ENCODE assay signal across 32 cellular contexts in the genomic region with DNA sequence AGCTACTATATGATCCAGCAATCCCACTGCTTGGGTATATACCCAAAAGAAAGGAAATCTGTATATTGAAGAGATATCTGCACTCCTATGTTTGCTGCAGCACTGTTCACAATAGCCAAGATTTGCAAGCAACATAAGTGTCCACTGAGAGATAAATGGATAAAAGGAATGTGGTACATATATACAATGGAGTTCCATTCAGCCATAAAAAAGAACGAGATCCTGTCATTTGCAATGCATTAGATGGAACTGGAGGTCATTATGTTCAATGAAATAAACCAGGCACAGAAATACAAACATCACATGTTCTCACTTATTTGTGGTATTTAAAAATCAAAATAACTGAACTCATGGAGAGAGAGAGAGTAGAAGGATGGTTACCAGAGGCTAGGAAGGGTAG.
"Had no signal": no experiment of that assay in that cellular context is flagged by ENCODE, and none has a peak within 500 bp of the region (broad histone marks: within the 10 kb centered on the region; RNA-seq: fewer than 3 reads in every experiment).

No MANE protein-coding gene starts in this region.

- H3K9me3 ChIP-seq: adrenal gland, body of pancreas, breast epithelium had no signal

- H3K27me3 ChIP-seq: adrenal gland, ascending aorta, body of pancreas, brain microvascular endothelial cell, breast epithelium, cardiac muscle cell had no signal

- H3K36me3 ChIP-seq: adrenal gland, ascending aorta, brain microvascular endothelial cell, breast epithelium, cardiac muscle cell had no signal

- H3K27ac ChIP-seq: adrenal gland, ascending aorta, body of pancreas, brain microvascular endothelial cell, breast epithelium, cardiac muscle cell had no signal

- H3K4me1 ChIP-seq: adrenal gland, ascending aorta, body of pancreas, breast epithelium had no signal

- ATAC-seq: activated naive CD4-positive, alpha-beta T cell treated with anti-CD3 and anti-CD28 coated beads, Interleukin-2, amount 50 U/mL, for 72 hours; activated naive CD8-positive, alpha-beta T cell treated with anti-CD3 and anti-CD28 coated beads, Interleukin-2, amount 50 U/mL, for 24 hours; activated T-cell treated with anti-CD3 and anti-CD28 coated beads, Interleukin-2, amount 50 U/mL, for 4 hours; activated T-cell treated with anti-CD3 and anti-CD28 coated beads, Interleukin-2, amount 50 U/mL, for 72 hours; activated T-helper 17 cell treated with anti-CD3 and anti-CD28 coated beads, Interleukin-2, amount 50 U/mL, for 72 hours; body of pancreas had no signal

- H3K4me3 ChIP-seq: adrenal gland, ascending aorta, body of pancreas, breast epithelium, cardiac muscle cell had no signal

- DNase-seq: activated effector memory CD4-positive, alpha-beta T cell treated with anti-CD3 and anti-CD28 coated beads, Interleukin-2, amount 50 U/mL, for 16 hours; activated effector memory CD4-positive, alpha-beta T cell treated with Interleukin-2 at 50 U/mL for 16 hours; activated gamma-delta T cell; activated gamma-delta T cell treated with Interleukin-2 at 50 U/mL for 16 hours; activated naive CD4-positive, alpha-beta T cell; activated naive CD4-positive, alpha-beta T cell treated with anti-CD3 and anti-CD28 coated beads for 36 hours; activated naive CD4-positive, alpha-beta T cell treated with anti-CD3 and anti-CD28 coated beads, Interleukin-2, amount 10 ng/mL, durations not matched to agents 7 days and 5 days; activated naive CD4-positive, alpha-beta T cell treated with anti-CD3 and anti-CD28 coated beads, Interleukin-2, amount 50 U/mL, for 16 hours; activated naive CD4-positive, alpha-beta T cell treated with Interleukin-2 at 50 U/mL for 16 hours; activated naive CD8-positive, alpha-beta T cell treated with anti-CD3 and anti-CD28 coated beads for 36 hours; activated naive CD8-positive, alpha-beta T cell treated with anti-CD3 and anti-CD28 coated beads, Interleukin-2, amount 10 ng/mL, durations not matched to agents 7 days and 5 days; activated naive CD8-positive, alpha-beta T cell treated with anti-CD3 and anti-CD28 coated beads, Interleukin-2, amount 50 U/mL, for 24 hours; activated T-cell treated with anti-CD3 and anti-CD28 coated beads, Interleukin-2, amount 50 U/mL, for 1 hour; activated T-cell treated with anti-CD3 and anti-CD28 coated beads, Interleukin-2, amount 50 U/mL, for 24 hours; activated T-cell treated with anti-CD3 and anti-CD28 coated beads, Interleukin-2, amount 50 U/mL, for 4 hours; activated T-cell treated with anti-CD3 and anti-CD28 coated beads, Interleukin-2, amount 50 U/mL, for 48 hours; activated T-cell treated with anti-CD3 and anti-CD28 coated beads, Interleukin-2, amount 50 U/mL, for 72 hours; adrenal gland; amniotic stem cell; amygdala; anterior cingulate cortex; aorta; body of pancreas; brain microvascular endothelial cell; caudate nucleus; central memory CD4-positive, alpha-beta T cell; cerebellar nuclear complex had no signal
